14 cellular contexts compared by ENCODE assay signal in genomic region chr6:8108031-8108660, GRCh38. TPM values are rescaled to one million over a fixed set of nuclear protein-coding genes. Genes with fewer than 3 reads are reported as not detected.
DNase-seq lines count a peak whose midpoint lies in the region; ATAC-seq and TF ChIP-seq lines count a peak whose summit lies in the region.
"Had no signal": no experiment of that assay in that cellular context is flagged by ENCODE, and none has a peak within 500 bp of the region (broad histone marks: within the 10 kb centered on the region; RNA-seq: fewer than 3 reads in every experiment).

No MANE protein-coding gene starts in this region.

- H3K4me1 ChIP-seq in ACC112 (ENCODE audit: control insufficient read depth, insufficient read depth, low read length, unreplicated experiment) (peaks cover 18% of the 10 kb centered on the region), Peyer's patch (no peaks in the 10 kb centered on the region)
- no peaks in the 10 kb centered on the region for H3K4me1 ChIP-seq in effector memory CD4-positive, alpha-beta T cell (ENCODE audit: control insufficient read depth, insufficient read depth, low read length, poor library complexity, severe bottlenecking)
- H3K4me1 ChIP-seq: body of pancreas, prostate gland had no signal

- peaks cover 47% of the 10 kb centered on the region for H3K4me1 Mint-ChIP-seq in HFFc6 (ENCODE audit: low read depth)
- H3K4me1 Mint-ChIP-seq: activated CD4-positive, alpha-beta memory T cell treated with anti-CD3 and anti-CD28 coated beads, Interleukin-2, amount 10 ng/mL, durations not matched to agents 7 days and 5 days; CD4-positive, alpha-beta memory T cell had no signal

- peak overlapping the region; percentile 19 for H2AFZ ChIP-seq in ACC112 (ENCODE audit: low read length, unreplicated experiment)

- H3K36me3 ChIP-seq in ACC112 (ENCODE audit: insufficient read depth, low read length) = no peaks in the 10 kb centered on the region
- H3K36me3 ChIP-seq in Peyer's patch = no peaks in the 10 kb centered on the region
- H3K36me3 ChIP-seq in effector memory CD4-positive, alpha-beta T cell (ENCODE audit: control insufficient read depth, insufficient read depth, low read length) = no peaks in the 10 kb centered on the region
- H3K36me3 ChIP-seq: prostate gland had no signal

- ATAC-seq in HG03159 (IDR thresholded peaks at IDR 0.05; ENCODE audit: unreplicated experiment) (no peak), Right ventricle myocardium inferior (no peak)
- ATAC-seq: body of pancreas had no signal

- no peaks in the 10 kb centered on the region for H3K36me3 Mint-ChIP-seq in HFFc6 (ENCODE audit: low read depth)
- H3K36me3 Mint-ChIP-seq: CD4-positive, alpha-beta memory T cell had no signal

- no peaks in the 10 kb centered on the region for H3K27me3 ChIP-seq in ACC112 (ENCODE audit: insufficient read depth, low read length)
- no peaks in the 10 kb centered on the region for H3K27me3 ChIP-seq in Peyer's patch
- peaks cover 3% of the 10 kb centered on the region for H3K27me3 ChIP-seq in effector memory CD4-positive, alpha-beta T cell (replicated peaks; ENCODE audit: control insufficient read depth, insufficient read depth, low read length, poor library complexity, severe bottlenecking)
- H3K27me3 ChIP-seq: body of pancreas had no signal

- TF ChIP-seq POLR2A in Peyer's patch (IDR thresholded peaks at IDR 0.05) = no peak

- H3K79me2 ChIP-seq in ACC112 (ENCODE audit: control insufficient read depth, insufficient read depth, low read length, unreplicated experiment) = no peaks in the 10 kb centered on the region

- TF ChIP-seq CTCF in HFFc6 (IDR thresholded peaks at IDR 0.05) = no peak
- no peak for TF ChIP-seq CTCF in Peyer's patch (IDR thresholded peaks at IDR 0.05)

- no peaks in the 10 kb centered on the region for H3K9me3 ChIP-seq in Peyer's patch
- no peaks in the 10 kb centered on the region for H3K9me3 ChIP-seq in effector memory CD4-positive, alpha-beta T cell (ENCODE audit: control insufficient read depth, low read length)
- H3K9me3 ChIP-seq: body of pancreas, prostate gland had no signal

- peak overlapping the region; percentile 93 for H3K27ac ChIP-seq in ACC112 (ENCODE audit: low read depth, low read length)
- H3K27ac ChIP-seq in Peyer's patch = no peak overlapping the region
- H3K27ac ChIP-seq in effector memory CD4-positive, alpha-beta T cell (ENCODE audit: insufficient read depth, low read length, poor library complexity, severe bottlenecking) = no peak overlapping the region
- H3K27ac ChIP-seq: body of pancreas, prostate gland had no signal

- H3K4me3 ChIP-seq in ACC112 (ENCODE audit: low read depth, low read length) (no peak overlapping the region), Peyer's patch (no peak overlapping the region)
- H3K4me3 ChIP-seq in effector memory CD4-positive, alpha-beta T cell (ENCODE audit: insufficient read depth, low read depth, low read length, poor library complexity, severe bottlenecking) = no peak overlapping the region
- H3K4me3 ChIP-seq: body of pancreas, prostate gland had no signal

- peak overlapping the region; percentile 75 for H3K4me3 Mint-ChIP-seq in HFFc6
- H3K4me3 Mint-ChIP-seq: activated CD4-positive, alpha-beta memory T cell treated with anti-CD3 and anti-CD28 coated beads, Interleukin-2, amount 10 ng/mL, durations not matched to agents 7 days and 5 days; CD4-positive, alpha-beta memory T cell had no signal

- H3K9me3 Mint-ChIP-seq in HFFc6 = no peaks in the 10 kb centered on the region
- H3K9me3 Mint-ChIP-seq: activated CD4-positive, alpha-beta memory T cell treated with anti-CD3 and anti-CD28 coated beads, Interleukin-2, amount 10 ng/mL, durations not matched to agents 7 days and 5 days had no signal

- H3K27ac Mint-ChIP-seq in HFFc6 = peak overlapping the region; percentile 94
- H3K27ac Mint-ChIP-seq: activated CD4-positive, alpha-beta memory T cell treated with anti-CD3 and anti-CD28 coated beads, Interleukin-2, amount 10 ng/mL, durations not matched to agents 7 days and 5 days; CD4-positive, alpha-beta memory T cell had no signal

- DNase-seq in HFFc6 (peak; percentile 92), amniotic epithelial cell (ENCODE audit: low read depth) (peak; percentile 91), hepatic stellate cell (ENCODE audit: low spot score) (peak; percentile 83), Peyer's patch (no peak), Right ventricle myocardium inferior (ENCODE audit: missing footprints) (no peak)
- no peak for DNase-seq in effector memory CD4-positive, alpha-beta T cell
- DNase-seq: activated CD4-positive, alpha-beta memory T cell treated with anti-CD3 and anti-CD28 coated beads, Interleukin-2, amount 10 ng/mL, durations not matched to agents 7 days and 5 days; body of pancreas; CD4-positive, alpha-beta memory T cell; Karpas-422; NK-92 treated with Interleukin-12 subunit alpha and Interleukin-12 subunit beta, amount 100 ng/mL, for 24 hours had no signal

- intact Hi-C loops in Right ventricle myocardium inferior (cut with DNase I) = no loop called here

- H3K27me3 Mint-ChIP-seq in HFFc6 (ENCODE audit: insufficient read depth) = no peaks in the 10 kb centered on the region

RNA-seq across cellular contexts. Expression of gene EEF1E1, which starts 5.8 kb away (rescaled TPM):
- 10 to 100 TPM; 36.7 to 43.0 (median 41.8) TPM for total RNA-seq in HFFc6 (2021; fragmentation: NEBNext Ultra II Directional; extraction: Animal tissue kit (Norgen Biotek cat#: 25700))
- total RNA-seq in Peyer's patch = 10 to 100 TPM in 3 of 4 donors, 1 to 10 TPM in 1; 6.2 to 70.1 (median 17.0) TPM
- total RNA-seq in Right ventricle myocardium inferior = 13.3 TPM

RNA-seq across cellular contexts. Expression of gene BLOC1S5, which starts 44.0 kb away (rescaled TPM):
- total RNA-seq in HFFc6 (2021; fragmentation: NEBNext Ultra II Directional; extraction: Animal tissue kit (Norgen Biotek cat#: 25700)) = 10 to 100 TPM in 3 of 6 experiments, 1 to 10 TPM in 3; 8.4 to 13.4 (median 9.5) TPM
- total RNA-seq in Peyer's patch (10 to 100 TPM in 1 of 4 donors, 1 to 10 TPM in 3; 4.6 to 11.6 (median 8.7) TPM), Right ventricle myocardium inferior (8.1 TPM)

Comparison
In these comparisons a context has a peak if more than half of its experiments do, and no peak if none do; other contexts are left out.
1. DNase-seq: peak in HFFc6 (single experiment), amniotic epithelial cell (single experiment) and hepatic stellate cell (single experiment); none in Peyer's patch (0 of 3), effector memory CD4-positive, alpha-beta T cell (0 of 3) and Right ventricle myocardium inferior (single experiment).